1 cellular context compared by ENCODE assay signal in genomic region chr14:23095196-23096108, GRCh38.
TF ChIP-seq lines count a peak whose summit lies in the region.

C14orf119 (plus strand) TSS chr14:23095505; CDS start chr14:23097659, 2,154 bp downstream.

TF ChIP-seq in HepG2, 621 proteins besides CTCF, POLR2A, EP300 and RAD21 (continued from another document and continues in another):
- TF ChIP-seq ATF6 (CRISPR knock-in tag; conservative IDR thresholded peaks at IDR 0.05) (peak; percentile 47; the same call in 1 of the 2 replicates), THAP8 (CRISPR knock-in tag; IDR thresholded peaks at IDR 0.05; ENCODE audit: borderline replicate concordance) (peak; percentile 59; the same call in 1 of the 2 replicates), ZNF407 (CRISPR knock-in tag; IDR thresholded peaks at IDR 0.05; ENCODE audit: not compliant biosample characterization) (peak; percentile 20), CHD2 (IDR thresholded peaks at IDR 0.05; ENCODE audit: low read depth, low read length) (no peak), ZNF562 (CRISPR knock-in tag; IDR thresholded peaks at IDR 0.05; ENCODE audit: borderline replicate concordance) (no peak), KAT8 (CRISPR knock-in tag; IDR thresholded peaks at IDR 0.05) (peak; percentile 91; the same call in 1 of the 2 replicates), ZNF160 (CRISPR knock-in tag; IDR thresholded peaks at IDR 0.05) (no peak; the same call in none of the 2 replicates), STAT6 (CRISPR knock-in tag; IDR thresholded peaks at IDR 0.05; ENCODE audit: borderline replicate concordance) (peak; percentile 67), U2AF1 (optimal IDR thresholded peaks at IDR 0.05; ENCODE audit: low read depth, low read length) (no peak), ZNF441 (CRISPR knock-in tag; IDR thresholded peaks at IDR 0.05; ENCODE audit: borderline replicate concordance) (no peak; the same call in 1 of the 2 replicates), FOXP4 (CRISPR knock-in tag; IDR thresholded peaks at IDR 0.05) (0 out of 2 replicates have a peak, but pooled peaks have one; percentile 17), ZNF660 (CRISPR knock-in tag; IDR thresholded peaks at IDR 0.05; ENCODE audit: borderline replicate concordance, low read depth) (no peak), KLF11 (CRISPR knock-in tag; IDR thresholded peaks at IDR 0.05) (peak; percentile 50; the same call in 1 of the 2 replicates), ZKSCAN8 (CRISPR knock-in tag; IDR thresholded peaks at IDR 0.05; ENCODE audit: borderline replicate concordance) (peak; percentile 49; the same call in 1 of the 2 replicates), TAF1 (CRISPR knock-in tag; IDR thresholded peaks at IDR 0.05) (no peak; the same call in none of the 2 replicates), CREBL2 (CRISPR knock-in tag; IDR thresholded peaks at IDR 0.05; ENCODE audit: borderline replicate concordance) (no peak), CREM (IDR thresholded peaks at IDR 0.05) (peak; percentile 88), CREM (CRISPR knock-in tag; IDR thresholded peaks at IDR 0.05) (no peak), FOXK1 (CRISPR knock-in tag; IDR thresholded peaks at IDR 0.05; ENCODE audit: borderline replicate concordance, low read depth) (peak; percentile 51; the same call in 1 of the 2 replicates), ZNF503 (CRISPR knock-in tag; IDR thresholded peaks at IDR 0.05) (no peak), ZNF776 (CRISPR knock-in tag; IDR thresholded peaks at IDR 0.05) (no peak), TAF15 (IDR thresholded peaks at IDR 0.05; ENCODE audit: low read depth, low read length, poor library complexity, severe bottlenecking) (no peak), HINFP (CRISPR knock-in tag; IDR thresholded peaks at IDR 0.05; ENCODE audit: low read depth) (no peak), ZNF574 (CRISPR knock-in tag; IDR thresholded peaks at IDR 0.05) (peak; percentile 57; the same call in 1 of the 2 replicates), PHF21A (CRISPR knock-in tag; IDR thresholded peaks at IDR 0.05) (no peak), PRPF4 (IDR thresholded peaks at IDR 0.05; ENCODE audit: low read depth, low read length, poor library complexity, severe bottlenecking) (no peak), CC2D1A (CRISPR knock-in tag; IDR thresholded peaks at IDR 0.05) (peak; percentile 99), SRSF4 (IDR thresholded peaks at IDR 0.05; ENCODE audit: low read depth, low read length, poor library complexity, severe bottlenecking) (no peak), HOXA5 (CRISPR knock-in tag; IDR thresholded peaks at IDR 0.05) (peak; percentile 12; the same call in 1 of the 2 replicates), ZNF224 (CRISPR knock-in tag; IDR thresholded peaks at IDR 0.05) (peak; percentile 88), KAT7 (CRISPR knock-in tag; IDR thresholded peaks at IDR 0.05; ENCODE audit: borderline replicate concordance) (peak; percentile 68; the same call in 1 of the 2 replicates)
